1 cellular context compared by ENCODE assay signal in genomic region chr1:6030547-6031261, GRCh38.
TF ChIP-seq lines count a peak whose summit lies in the region.

No MANE protein-coding gene starts in this region.

TF ChIP-seq in HEK293, 187 proteins besides CTCF, POLR2A, EP300 and RAD21 (continued from another document and continues in another):
- no peak for TF ChIP-seq BCL6B (tag by site-specific recombination; IDR thresholded peaks at IDR 0.05)
- peak; percentile 55; the same call in 1 of the 2 replicates for TF ChIP-seq ZSCAN4 (tag by site-specific recombination; IDR thresholded peaks at IDR 0.05)
- TF ChIP-seq ZNF398 (tag by site-specific recombination; IDR thresholded peaks at IDR 0.05), result no peak
- no peak for TF ChIP-seq GLI2 (tag by site-specific recombination; IDR thresholded peaks at IDR 0.05; ENCODE audit: borderline replicate concordance, low read depth)
- no peak for TF ChIP-seq ZNF600 (tag by site-specific recombination; IDR thresholded peaks at IDR 0.05)
- no peak for TF ChIP-seq HIC1 (tag by site-specific recombination; IDR thresholded peaks at IDR 0.05)
- no peak for TF ChIP-seq PRDM10 (tag by site-specific recombination; IDR thresholded peaks at IDR 0.05)
- TF ChIP-seq MEIS1 (CRISPR knock-in tag; IDR thresholded peaks at IDR 0.05; ENCODE audit: borderline replicate concordance), result no peak
- no peak for TF ChIP-seq ZFP41 (tag by site-specific recombination; IDR thresholded peaks at IDR 0.05; ENCODE audit: borderline replicate concordance)
- peak; percentile 77; the same call in 1 of the 2 replicates for TF ChIP-seq ZNF521 (tag by site-specific recombination; IDR thresholded peaks at IDR 0.05)
- no peak for TF ChIP-seq ZNF626 (tag by site-specific recombination; IDR thresholded peaks at IDR 0.05)
- TF ChIP-seq ZBTB20 (tag by site-specific recombination; IDR thresholded peaks at IDR 0.05), result 0 out of 2 replicates have a peak, but pooled peaks have one; percentile 16
- no peak for TF ChIP-seq ZNF501 (tag by site-specific recombination; IDR thresholded peaks at IDR 0.05)
- TF ChIP-seq ZNF202 (tag by site-specific recombination; IDR thresholded peaks at IDR 0.05; ENCODE audit: borderline replicate concordance), result no peak
- no peak for TF ChIP-seq ZSCAN23 (tag by site-specific recombination; IDR thresholded peaks at IDR 0.05)
- TF ChIP-seq ZNF544 (tag by site-specific recombination; IDR thresholded peaks at IDR 0.05), result peak; percentile 50
- peak; percentile 85; the same call in 1 of the 2 replicates for TF ChIP-seq ZNF776 (tag by site-specific recombination; IDR thresholded peaks at IDR 0.05; ENCODE audit: borderline replicate concordance)
- TF ChIP-seq MZF1 (tag by site-specific recombination; IDR thresholded peaks at IDR 0.05; ENCODE audit: borderline replicate concordance), result no peak
- TF ChIP-seq ZNF596 (tag by site-specific recombination; IDR thresholded peaks at IDR 0.05), result no peak
- TF ChIP-seq ZSCAN18 (tag by site-specific recombination; IDR thresholded peaks at IDR 0.05), result no peak
- peak; percentile 29; the same call in 1 of the 2 replicates for TF ChIP-seq EGR2 (tag by site-specific recombination; IDR thresholded peaks at IDR 0.05; ENCODE audit: low read depth)
- TF ChIP-seq ZBTB17 (tag by site-specific recombination; IDR thresholded peaks at IDR 0.05), result no peak
- TF ChIP-seq ZNF701 (tag by site-specific recombination; IDR thresholded peaks at IDR 0.05), result no peak
- TF ChIP-seq ZNF426 (tag by site-specific recombination; IDR thresholded peaks at IDR 0.05), result no peak
- no peak for TF ChIP-seq ZBTB1 (tag by site-specific recombination; IDR thresholded peaks at IDR 0.05)
- no peak for TF ChIP-seq ZNF133 (tag by site-specific recombination; IDR thresholded peaks at IDR 0.05)
- no peak for TF ChIP-seq ZNF416 (tag by site-specific recombination; IDR thresholded peaks at IDR 0.05)
- no peak for TF ChIP-seq ZBTB21 (tag by site-specific recombination; IDR thresholded peaks at IDR 0.05)
- peak; percentile 71 for TF ChIP-seq ZFHX2 (tag by site-specific recombination; conservative IDR thresholded peaks at IDR 0.05)
- no peak for TF ChIP-seq ZNF785 (tag by site-specific recombination; IDR thresholded peaks at IDR 0.05)
- no peak for TF ChIP-seq ZNF274 (IDR thresholded peaks at IDR 0.05; ENCODE audit: low read length)
- no peak; the same call in 1 of the 2 replicates for TF ChIP-seq ZNF274 (tag by site-specific recombination; IDR thresholded peaks at IDR 0.05; ENCODE audit: borderline replicate concordance)
- no peak for TF ChIP-seq ZNF138 (tag by site-specific recombination; IDR thresholded peaks at IDR 0.05; ENCODE audit: borderline replicate concordance)
- TF ChIP-seq ZNF768 (tag by site-specific recombination; IDR thresholded peaks at IDR 0.05), result no peak
- no peak for TF ChIP-seq ZNF664 (tag by site-specific recombination; IDR thresholded peaks at IDR 0.05)
- TF ChIP-seq ZNF302 (tag by site-specific recombination; IDR thresholded peaks at IDR 0.05; ENCODE audit: low read depth), result 0 out of 2 replicates have a peak, but pooled peaks have one; percentile 24
- no peak for TF ChIP-seq ZIC2 (tag by site-specific recombination; IDR thresholded peaks at IDR 0.05)
- no peak for TF ChIP-seq ZNF184 (tag by site-specific recombination; IDR thresholded peaks at IDR 0.05)
- TF ChIP-seq ZNF248 (tag by site-specific recombination; IDR thresholded peaks at IDR 0.05), result no peak
- no peak for TF ChIP-seq ZNF221 (tag by site-specific recombination; IDR thresholded peaks at IDR 0.05; ENCODE audit: borderline replicate concordance)
- no peak for TF ChIP-seq ZNF16 (tag by site-specific recombination; IDR thresholded peaks at IDR 0.05; ENCODE audit: low read depth)
- TF ChIP-seq ZBTB44 (tag by site-specific recombination; IDR thresholded peaks at IDR 0.05), result no peak
- TF ChIP-seq ZNF223 (tag by site-specific recombination; IDR thresholded peaks at IDR 0.05), result no peak
- no peak for TF ChIP-seq ZSCAN16 (tag by site-specific recombination; IDR thresholded peaks at IDR 0.05)
- TF ChIP-seq ZNF148 (tag by site-specific recombination; IDR thresholded peaks at IDR 0.05; ENCODE audit: borderline replicate concordance), result no peak
- no peak for TF ChIP-seq ZNF19 (tag by site-specific recombination; IDR thresholded peaks at IDR 0.05; ENCODE audit: low read depth)
- no peak for TF ChIP-seq ZNF561 (tag by site-specific recombination; IDR thresholded peaks at IDR 0.05; ENCODE audit: borderline replicate concordance)
- TF ChIP-seq PATZ1 (tag by site-specific recombination; IDR thresholded peaks at IDR 0.05), result no peak
